1 cellular context compared by ENCODE assay signal in the genomic region with DNA sequence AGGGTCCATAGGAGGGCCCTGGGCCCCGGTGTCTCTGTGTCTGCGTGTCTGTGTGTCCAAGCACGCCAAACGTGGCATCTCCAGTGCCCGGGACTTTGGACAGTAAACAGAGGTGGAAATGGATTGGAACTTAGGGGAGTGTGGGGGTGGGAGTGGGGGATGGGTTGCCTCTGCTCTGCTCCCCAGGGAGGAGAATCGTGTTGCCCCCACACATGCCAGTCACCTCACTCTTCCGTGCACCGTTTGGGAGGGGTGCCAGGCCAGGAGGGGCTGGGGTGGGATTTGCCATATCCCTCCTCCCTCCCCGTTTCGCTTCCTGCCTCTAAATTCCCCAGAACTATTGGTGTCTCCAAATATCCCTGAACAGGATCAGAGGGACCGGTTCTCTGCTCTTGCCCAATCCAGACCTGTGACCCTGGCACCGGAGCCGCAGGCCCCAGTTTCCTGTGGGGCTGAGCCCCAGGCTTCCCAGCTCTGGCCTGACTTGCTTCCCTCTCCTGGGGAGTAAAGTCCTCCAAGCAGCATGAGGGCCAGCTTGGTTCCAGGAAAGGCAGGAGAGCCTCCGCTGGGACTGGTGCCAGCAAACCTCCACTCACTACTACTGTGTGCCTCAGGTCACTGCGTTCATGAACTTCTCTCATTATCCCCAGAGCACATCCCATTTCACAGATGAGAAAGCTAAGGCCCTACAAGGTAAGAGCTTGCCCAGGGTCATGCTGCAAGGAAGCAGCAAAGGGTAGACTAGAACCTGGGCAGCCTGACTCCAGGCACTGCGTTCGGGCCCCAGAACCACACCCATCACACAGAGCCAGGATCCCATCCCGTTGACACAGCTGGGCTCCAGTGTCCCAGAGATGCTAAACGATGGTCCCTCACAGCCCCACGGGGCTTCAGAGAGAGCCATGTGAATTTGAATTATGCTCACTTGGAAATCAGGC.
TF ChIP-seq lines count a peak whose summit lies in the region.

A gene with protein sequence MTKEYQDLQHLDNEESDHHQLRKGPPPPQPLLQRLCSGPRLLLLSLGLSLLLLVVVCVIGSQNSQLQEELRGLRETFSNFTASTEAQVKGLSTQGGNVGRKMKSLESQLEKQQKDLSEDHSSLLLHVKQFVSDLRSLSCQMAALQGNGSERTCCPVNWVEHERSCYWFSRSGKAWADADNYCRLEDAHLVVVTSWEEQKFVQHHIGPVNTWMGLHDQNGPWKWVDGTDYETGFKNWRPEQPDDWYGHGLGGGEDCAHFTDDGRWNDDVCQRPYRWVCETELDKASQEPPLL (minus strand): TSS at position 54 of the 938 bp plus-strand sequence. CDS start 807 bp downstream, outside the sequence.

TF ChIP-seq in HepG2, 621 proteins besides CTCF, POLR2A, EP300 and RAD21 (continued from another document and continues in another):
- TF ChIP-seq ZNF816 (CRISPR knock-in tag; IDR thresholded peaks at IDR 0.05; ENCODE audit: borderline replicate concordance) (peak; percentile 68; the same call in 1 of the 2 replicates), THAP7 (CRISPR knock-in tag; IDR thresholded peaks at IDR 0.05) (no peak), YEATS4 (CRISPR knock-in tag; IDR thresholded peaks at IDR 0.05; ENCODE audit: borderline replicate concordance) (peak; percentile 63; the same call in 1 of the 2 replicates), ZNF33B (CRISPR knock-in tag; IDR thresholded peaks at IDR 0.05) (no peak), ZNF382 (CRISPR knock-in tag; IDR thresholded peaks at IDR 0.05; ENCODE audit: borderline replicate concordance) (no peak), ZBTB39 (CRISPR knock-in tag; IDR thresholded peaks at IDR 0.05) (0 out of 2 replicates have a peak, but pooled peaks have one; percentile 68), EZH2 (conservative IDR thresholded peaks at IDR 0.05; ENCODE audit: low read depth, low read length) (no peak), GMEB1 (CRISPR knock-in tag; IDR thresholded peaks at IDR 0.05; ENCODE audit: borderline replicate concordance) (peak; percentile 65; the same call in 1 of the 2 replicates), ZNF556 (CRISPR knock-in tag; IDR thresholded peaks at IDR 0.05; ENCODE audit: borderline replicate concordance) (no peak), ZNF777 (CRISPR knock-in tag; IDR thresholded peaks at IDR 0.05) (no peak), U2AF1 (optimal IDR thresholded peaks at IDR 0.05; ENCODE audit: low read depth, low read length) (peak; percentile 93), ZMAT3 (CRISPR knock-in tag; conservative IDR thresholded peaks at IDR 0.05) (peak; percentile 75; the same call in 1 of the 2 replicates), SKIL (CRISPR knock-in tag; IDR thresholded peaks at IDR 0.05; ENCODE audit: borderline replicate concordance) (peak; percentile 63; the same call in 1 of the 2 replicates), CHD2 (IDR thresholded peaks at IDR 0.05; ENCODE audit: low read depth, low read length) (peak; percentile 78; the same call in 1 of the 2 replicates), ATM (IDR thresholded peaks at IDR 0.05; ENCODE audit: borderline replicate concordance) (no peak), ELF3 (CRISPR knock-in tag; IDR thresholded peaks at IDR 0.05) (peak; percentile 91), ZFAT (CRISPR knock-in tag; conservative IDR thresholded peaks at IDR 0.05) (no peak), ZIK1 (CRISPR knock-in tag; IDR thresholded peaks at IDR 0.05; ENCODE audit: borderline replicate concordance, low read depth) (no peak), ZBTB38 (CRISPR knock-in tag; IDR thresholded peaks at IDR 0.05) (peak; percentile 70), HOMEZ (CRISPR knock-in tag; IDR thresholded peaks at IDR 0.05; ENCODE audit: low read depth) (peak; percentile 48), SP5 (CRISPR knock-in tag; IDR thresholded peaks at IDR 0.05; ENCODE audit: borderline replicate concordance, low read depth) (peak; percentile 53), ZNF879 (CRISPR knock-in tag; IDR thresholded peaks at IDR 0.05) (no peak), FOSL2 (CRISPR knock-in tag; IDR thresholded peaks at IDR 0.05) (no peak; the same call in 1 of the 2 replicates), PCBP1 (IDR thresholded peaks at IDR 0.05; ENCODE audit: borderline replicate concordance, low read depth, low read length) (peak; percentile 94), ZNF792 (CRISPR knock-in tag; IDR thresholded peaks at IDR 0.05) (peak; percentile 72), POLR2AphosphoS2 (IDR thresholded peaks at IDR 0.05; ENCODE audit: low read depth, low read length) (no peak; the same call in 1 of the 2 replicates), ZFP36 (IDR thresholded peaks at IDR 0.05; ENCODE audit: borderline replicate concordance, low read depth, low read length, partially characterized antibody) (no peak), ARID4A (CRISPR knock-in tag; IDR thresholded peaks at IDR 0.05; ENCODE audit: borderline replicate concordance) (peak; percentile 68; the same call in 1 of the 2 replicates), EEA1 (CRISPR knock-in tag; IDR thresholded peaks at IDR 0.05; ENCODE audit: borderline replicate concordance) (no peak), ZNF737 (CRISPR knock-in tag; IDR thresholded peaks at IDR 0.05; ENCODE audit: borderline replicate concordance) (no peak), ZNF292 (CRISPR knock-in tag; IDR thresholded peaks at IDR 0.05; ENCODE audit: borderline replicate concordance, low read depth) (peak; percentile 80), ZNF451 (CRISPR knock-in tag; IDR thresholded peaks at IDR 0.05) (peak; percentile 78; the same call in 1 of the 2 replicates), MLX (CRISPR knock-in tag; IDR thresholded peaks at IDR 0.05) (peak; percentile 84), ATRX (CRISPR knock-in tag; IDR thresholded peaks at IDR 0.05; ENCODE audit: borderline replicate concordance) (no peak), ZNF232 (CRISPR knock-in tag; IDR thresholded peaks at IDR 0.05; ENCODE audit: borderline replicate concordance) (peak; percentile 50; the same call in 1 of the 2 replicates), ZNF569 (CRISPR knock-in tag; IDR thresholded peaks at IDR 0.05; ENCODE audit: borderline replicate concordance) (no peak), ZNF235 (CRISPR knock-in tag; IDR thresholded peaks at IDR 0.05; ENCODE audit: borderline replicate concordance) (peak; percentile 89; the same call in 1 of the 2 replicates), ZNF414 (CRISPR knock-in tag; IDR thresholded peaks at IDR 0.05) (no peak)
- TF ChIP-seq, protein P1, sequence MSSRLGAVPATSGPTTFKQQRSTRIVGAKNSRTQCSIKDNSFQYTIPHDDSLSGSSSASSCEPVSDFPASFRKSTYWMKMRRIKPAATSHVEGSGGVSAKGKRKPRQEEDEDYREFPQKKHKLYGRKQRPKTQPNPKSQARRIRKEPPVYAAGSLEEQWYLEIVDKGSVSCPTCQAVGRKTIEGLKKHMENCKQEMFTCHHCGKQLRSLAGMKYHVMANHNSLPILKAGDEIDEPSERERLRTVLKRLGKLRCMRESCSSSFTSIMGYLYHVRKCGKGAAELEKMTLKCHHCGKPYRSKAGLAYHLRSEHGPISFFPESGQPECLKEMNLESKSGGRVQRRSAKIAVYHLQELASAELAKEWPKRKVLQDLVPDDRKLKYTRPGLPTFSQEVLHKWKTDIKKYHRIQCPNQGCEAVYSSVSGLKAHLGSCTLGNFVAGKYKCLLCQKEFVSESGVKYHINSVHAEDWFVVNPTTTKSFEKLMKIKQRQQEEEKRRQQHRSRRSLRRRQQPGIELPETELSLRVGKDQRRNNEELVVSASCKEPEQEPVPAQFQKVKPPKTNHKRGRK (CRISPR knock-in tag; IDR thresholded peaks at IDR 0.05) = no peak
